In the genomic region with DNA sequence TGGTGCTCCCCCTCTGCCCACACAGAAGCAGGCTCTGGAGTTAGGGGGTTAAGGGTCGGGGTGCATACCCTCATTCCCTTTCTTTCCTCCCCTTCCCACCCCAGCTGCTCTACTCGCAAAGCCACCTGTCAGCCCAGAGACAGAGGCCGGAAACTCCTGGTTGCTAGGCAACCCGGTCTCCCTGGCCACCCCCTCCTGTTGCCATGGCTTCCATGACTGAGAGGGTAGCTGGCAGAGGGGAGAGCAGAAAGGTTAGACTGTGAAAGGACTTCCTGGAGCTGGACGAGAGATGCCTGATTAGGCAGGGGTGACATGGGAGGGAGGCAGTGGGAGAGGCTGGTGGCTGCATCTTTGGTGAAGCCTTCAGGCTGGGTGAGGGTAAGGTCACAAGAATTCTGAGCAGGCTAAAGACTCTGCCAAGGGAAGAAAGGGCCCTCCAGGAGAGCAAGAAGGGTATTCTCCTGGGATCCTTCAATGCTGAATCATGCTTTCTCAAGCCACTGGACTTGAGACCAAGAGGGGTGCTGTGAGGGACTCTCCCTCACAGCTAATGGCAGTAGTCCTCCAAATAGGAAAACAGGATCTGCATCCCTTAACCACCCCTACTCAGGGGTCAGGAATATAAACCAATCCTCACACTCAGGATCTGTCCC, we compare ENCODE assay signal across 8 cellular contexts. TPM values are rescaled to one million over a fixed set of nuclear protein-coding genes. Genes with fewer than 3 reads are reported as not detected.
DNase-seq lines count a peak whose midpoint lies in the region; ATAC-seq and TF ChIP-seq lines count a peak whose summit lies in the region.
"Had no signal": no experiment of that assay in that cellular context is flagged by ENCODE, and none has a peak within 500 bp of the region (broad histone marks: within the 10 kb centered on the region; RNA-seq: fewer than 3 reads in every experiment).

No MANE protein-coding gene starts in this region.

- ATAC-seq in activated CD8-positive, alpha-beta T cell treated with anti-CD3 and anti-CD28 coated beads for 36 hours, result peak; percentile 50
- no peak for ATAC-seq in HG02763 (IDR thresholded peaks at IDR 0.05; ENCODE audit: unreplicated experiment)

- H3K4me3 Mint-ChIP-seq in activated CD8-positive, alpha-beta T cell treated with anti-CD3 and anti-CD28 coated beads for 36 hours, result no peak overlapping the region
- H3K4me3 Mint-ChIP-seq in type B pancreatic cell (no peak overlapping the region), osteocyte (ENCODE audit: unreplicated experiment) (no peak overlapping the region)

- POLR2A ChIA-PET in activated CD8-positive, alpha-beta T cell treated with anti-CD3 and anti-CD28 coated beads for 36 hours (lab: Charles Lee), result interaction anchor here (0.7 to 6.1 kb wide), 6 partner anchors 10 to 278 kb away, joined by 3 to 107 read pairs (median 5); partner anchors contain the start of genes CUEDC2 and NFKB2

- no peaks in the 10 kb centered on the region for H3K36me3 Mint-ChIP-seq in activated CD8-positive, alpha-beta T cell treated with anti-CD3 and anti-CD28 coated beads for 36 hours (ENCODE audit: low read depth)
- H3K36me3 Mint-ChIP-seq in type B pancreatic cell (peaks cover 4% of the 10 kb centered on the region), osteocyte (ENCODE audit: unreplicated experiment) (peaks cover 3% of the 10 kb centered on the region)

- peaks cover 29% of the 10 kb centered on the region for H3K4me1 Mint-ChIP-seq in activated CD8-positive, alpha-beta T cell treated with anti-CD3 and anti-CD28 coated beads for 36 hours (ENCODE audit: low read depth)
- H3K4me1 Mint-ChIP-seq in type B pancreatic cell (ENCODE audit: unreplicated experiment), result peaks cover 18% of the 10 kb centered on the region
- H3K4me1 Mint-ChIP-seq in osteocyte (ENCODE audit: unreplicated experiment), result peaks cover 19% of the 10 kb centered on the region

- intact Hi-C loops in activated CD8-positive, alpha-beta T cell treated with anti-CD3 and anti-CD28 coated beads for 36 hours (cut with micrococcal nuclease), result loop anchor here (5.0 kb wide), 1 partner anchor 346 kb away; the partner anchor contains the start of gene HPS6

- CTCF ChIA-PET in activated CD8-positive, alpha-beta T cell treated with anti-CD3 and anti-CD28 coated beads for 36 hours (lab: Charles Lee), result interaction anchor here (1.7 to 5.5 kb wide), 4 partner anchors 9 to 183 kb away, joined by 6 to 57 read pairs (median 12); no protein-coding TSS in a partner anchor

- TF ChIP-seq CTCF in activated CD8-positive, alpha-beta T cell treated with anti-CD3 and anti-CD28 coated beads for 36 hours (IDR thresholded peaks at IDR 0.05), result no peak
- TF ChIP-seq CTCF in type B pancreatic cell (conservative IDR thresholded peaks at IDR 0.05), result no peak
- TF ChIP-seq CTCF in osteocyte (IDR thresholded peaks at IDR 0.05), result no peak

- DNase-seq in stimulated activated CD4-positive, alpha-beta T cell treated with anti-CD3 and anti-CD28 coated beads, Interleukin-1b, Interleukin-23, amount 100 ng/mL, for 48 hours, result peak; percentile 59
- DNase-seq in stimulated activated CD4-positive, alpha-beta T cell treated with anti-CD3 and anti-CD28 coated beads, Interleukin-4, amount 100 ng/mL, for 24 hours, result no peak
- DNase-seq in activated CD8-positive, alpha-beta T cell treated with anti-CD3 and anti-CD28 coated beads for 36 hours, result peak; percentile 81
- DNase-seq in type B pancreatic cell (ENCODE audit: extremely low spot score, unreplicated experiment), result no peak
- no peak for DNase-seq in osteocyte (ENCODE audit: extremely low spot score, unreplicated experiment)
- DNase-seq: activated gamma-delta T cell treated with Interleukin-2 at 50 U/mL for 16 hours, testis had no signal

- no peak overlapping the region for H3K27ac Mint-ChIP-seq in activated CD8-positive, alpha-beta T cell treated with anti-CD3 and anti-CD28 coated beads for 36 hours
- H3K27ac Mint-ChIP-seq in type B pancreatic cell (peak overlapping the region; percentile 31), osteocyte (ENCODE audit: unreplicated experiment) (no peak overlapping the region)

- H3K27me3 Mint-ChIP-seq in activated CD8-positive, alpha-beta T cell treated with anti-CD3 and anti-CD28 coated beads for 36 hours, result peaks cover 24% of the 10 kb centered on the region
- peaks cover 77% of the 10 kb centered on the region for H3K27me3 Mint-ChIP-seq in type B pancreatic cell
- peaks cover 47% of the 10 kb centered on the region for H3K27me3 Mint-ChIP-seq in osteocyte (ENCODE audit: unreplicated experiment)

- no peaks in the 10 kb centered on the region for H3K9me3 Mint-ChIP-seq in activated CD8-positive, alpha-beta T cell treated with anti-CD3 and anti-CD28 coated beads for 36 hours
- H3K9me3 Mint-ChIP-seq in type B pancreatic cell (no peaks in the 10 kb centered on the region), osteocyte (ENCODE audit: unreplicated experiment) (no peaks in the 10 kb centered on the region)

RNA-seq across cellular contexts. Expression of gene PSD, which starts 5.4 kb away (rescaled TPM):
- total RNA-seq in activated CD8-positive, alpha-beta T cell treated with anti-CD3 and anti-CD28 coated beads for 36 hours, result 10 to 100 TPM in 1 of 2 experiments, 1 to 10 TPM in 1; 9.3 to 10.4 TPM
- total RNA-seq in type B pancreatic cell (ENCODE audit: low replicate concordance) (7.8 and 9.3 TPM in 2 replicates), osteocyte (0.99 and 1.8 TPM in 2 replicates)

RNA-seq across cellular contexts. Expression of gene FBXL15, which starts 7.5 kb away (rescaled TPM):
- 10 to 100 TPM; 14.1 to 15.7 TPM for total RNA-seq in activated CD8-positive, alpha-beta T cell treated with anti-CD3 and anti-CD28 coated beads for 36 hours
- 14.8 and 19.0 TPM in 2 replicates for total RNA-seq in type B pancreatic cell (ENCODE audit: low replicate concordance)
- 9.8 and 10.5 TPM in 2 replicates for total RNA-seq in osteocyte

RNA-seq across cellular contexts. Expression of gene NFKB2, which starts 17.7 kb away (rescaled TPM):
- 100 to 1,000 TPM; 251 to 253 TPM for total RNA-seq in activated CD8-positive, alpha-beta T cell treated with anti-CD3 and anti-CD28 coated beads for 36 hours
- 29.7 and 47.1 TPM in 2 replicates for total RNA-seq in type B pancreatic cell (ENCODE audit: low replicate concordance)
- 32.5 and 38.6 TPM in 2 replicates for total RNA-seq in osteocyte

RNA-seq across cellular contexts. Expression of gene CUEDC2, which starts 19.2 kb away (rescaled TPM):
- 10 to 100 TPM; 71.8 to 76.4 TPM for total RNA-seq in activated CD8-positive, alpha-beta T cell treated with anti-CD3 and anti-CD28 coated beads for 36 hours
- total RNA-seq in type B pancreatic cell (ENCODE audit: low replicate concordance) (44.5 and 86.1 TPM in 2 replicates), osteocyte (81.3 and 82.1 TPM in 2 replicates)

RNA-seq across cellular contexts. Expression of gene C10orf95, which starts 38.2 kb away (rescaled TPM):
- total RNA-seq in activated CD8-positive, alpha-beta T cell treated with anti-CD3 and anti-CD28 coated beads for 36 hours, result under 1 TPM; 0.20 to 0.36 TPM
- total RNA-seq in type B pancreatic cell (ENCODE audit: low replicate concordance), result 0.75 and 2.3 TPM in 2 replicates
- total RNA-seq in osteocyte, result not detected in 2 replicates

Comparison
In these comparisons a context has a peak if more than half of its experiments do, and no peak if none do; other contexts are left out.
1. DNase-seq: peak in stimulated activated CD4-positive, alpha-beta T cell treated with anti-CD3 and anti-CD28 coated beads, Interleukin-1b, Interleukin-23, amount 100 ng/mL, for 48 hours (single experiment) and activated CD8-positive, alpha-beta T cell treated with anti-CD3 and anti-CD28 coated beads for 36 hours (single experiment); none in stimulated activated CD4-positive, alpha-beta T cell treated with anti-CD3 and anti-CD28 coated beads, Interleukin-4, amount 100 ng/mL, for 24 hours (single experiment), type B pancreatic cell (single experiment) and osteocyte (single experiment).